In genomic region chr1:155273134-155273982, GRCh38 we compare ENCODE assay signal across 8 cellular contexts. TPM values are rescaled to one million over a fixed set of nuclear protein-coding genes. Genes with fewer than 3 reads are reported as not detected.
A peak's percentile ranks its signal among the peaks of the same experiment; 100 is the strongest.
DNase-seq lines count a peak whose midpoint lies in the region; ATAC-seq and TF ChIP-seq lines count a peak whose summit lies in the region.

TSS of gene CLK2 (minus strand) at chr1:155273504. CDS start at chr1:155270977, 2,527 bp downstream.

- 0 to 1% methylated on average over 77 of the region's 77 CpGs for WGBS in ectodermal cell, 2 experiments
- 0 to 1% methylated on average over 51 to 77 of the region's 77 CpGs for WGBS in lung, 2 donors

- H3K4me3 Mint-ChIP-seq in CD8-positive, alpha-beta T cell, result peak within 1 kb of the TSS; percentile 99

- ATAC-seq in CD8-positive, alpha-beta T cell, result peak; percentile 82
- ATAC-seq in GM19468 (IDR thresholded peaks at IDR 0.05; ENCODE audit: extremely low read depth, unreplicated experiment) (peak; percentile 73), lung (ENCODE audit: insufficient read depth, low FRiP score) (peak; percentile 93)

- POLR2A ChIA-PET in CD8-positive, alpha-beta T cell (lab: Charles Lee), result interaction anchor here (1.0 to 4.1 kb wide), 9 partner anchors 10 to 79 kb away, joined by 3 to 27 read pairs (median 3); partner anchors contain the start of genes ENTREP3 and SCAMP3

- H3K4me1 Mint-ChIP-seq in CD8-positive, alpha-beta T cell (ENCODE audit: low read depth), result peaks cover 42% of the 10 kb centered on the region

- no peak for TF ChIP-seq CTCF in CD8-positive, alpha-beta T cell (IDR thresholded peaks at IDR 0.05)
- no peak for TF ChIP-seq CTCF in lung (IDR thresholded peaks at IDR 0.05; ENCODE audit: control extremely low read depth, extremely low read depth)

- no peaks in the 10 kb centered on the region for H3K27me3 ChIP-seq in CD8-positive, alpha-beta T cell (ENCODE audit: insufficient read depth, low read length)
- peaks cover 4% of the 10 kb centered on the region for H3K27me3 ChIP-seq in ectodermal cell (ENCODE audit: control insufficient read depth, insufficient read depth, low read length, poor library complexity, severe bottlenecking)
- H3K27me3 ChIP-seq in lung (ENCODE audit: control insufficient read depth, insufficient read depth), result no peaks in the 10 kb centered on the region

- intact Hi-C loops in CD8-positive, alpha-beta T cell (cut with DNase I, micrococcal nuclease), result loop anchor here (1.0 to 10.0 kb wide), 7 partner anchors 11 to 781 kb away; partner anchors contain the start of genes FDPS (in 2 of the 2), SCAMP3 (in 2 of the 2), ADAR (in 1 of the 2) and GON4L (in 1 of the 2)

- peak within 1 kb of the TSS; percentile 96 for H3K27ac Mint-ChIP-seq in CD8-positive, alpha-beta T cell

- H3K27ac ChIP-seq in CD8-positive, alpha-beta T cell (ENCODE audit: low read depth, low read length), result peak within 1 kb of the TSS; percentile 73
- H3K27ac ChIP-seq in ectodermal cell (ENCODE audit: insufficient read depth, low read depth, low read length, poor library complexity, severe bottlenecking) (peak within 1 kb of the TSS; percentile 87), lung (ENCODE audit: low read depth in 1 of 2, low read length in 1 of 2) (peak within 1 kb of the TSS; percentile 78 to 85)

- H3K36me3 ChIP-seq in CD8-positive, alpha-beta T cell (ENCODE audit: insufficient read depth, low read length), result peaks cover 14% of the 10 kb centered on the region
- H3K36me3 ChIP-seq in ectodermal cell (ENCODE audit: control insufficient read depth, insufficient read depth, low read length), result peaks cover 23% of the 10 kb centered on the region
- peaks cover 21% of the 10 kb centered on the region in 2 donors for H3K36me3 ChIP-seq in lung (ENCODE audit: control insufficient read depth in 2 of 2, insufficient read depth in 2 of 2, low read length in 2 of 2)

- H3K9me3 Mint-ChIP-seq in CD8-positive, alpha-beta T cell, result no peaks in the 10 kb centered on the region

- peak; percentile 85 to 96 (median 95) for DNase-seq in CD8-positive, alpha-beta T cell
- DNase-seq in HT-29 (ENCODE audit: low spot score) (peak; percentile 97), lung (ENCODE audit: low spot score) (peak; percentile 96)
- DNase-seq in NK-92 treated with Interleukin-12 subunit alpha and Interleukin-12 subunit beta, amount 100 ng/mL, for 24 hours (lab: John Stamatoyannopoulos, UW), result peak; percentile 94
- DNase-seq in activated CD8-positive, alpha-beta memory T cell treated with anti-CD3 and anti-CD28 coated beads for 1 hour (ENCODE audit: extremely low read depth in 1 of 2, low read depth in 1 of 2), result peak; percentile 84 to 94
- peak; percentile 92 to 93 (median 93) for DNase-seq in stimulated activated CD4-positive, alpha-beta T cell treated with anti-CD3 and anti-CD28 coated beads, TNF-alpha, amount 100 ng/mL, for 4 hours (ENCODE audit: low read depth in 3 of 3)

- H3K9me3 ChIP-seq in CD8-positive, alpha-beta T cell (ENCODE audit: low read length), result no peaks in the 10 kb centered on the region
- H3K9me3 ChIP-seq in ectodermal cell (ENCODE audit: control insufficient read depth, low read length), result no peaks in the 10 kb centered on the region
- H3K9me3 ChIP-seq in lung (ENCODE audit: control insufficient read depth in 2 of 2, insufficient read depth in 1 of 2, low read length in 1 of 2), result no peaks in the 10 kb centered on the region

- CTCF ChIA-PET in CD8-positive, alpha-beta T cell (lab: Charles Lee), result interaction anchor here (0.8 to 13.0 kb wide), 3 partner anchors 23 to 50 kb away, joined by 4 to 121 read pairs (median 5); partner anchors contain the start of gene FDPS

- no peaks in the 10 kb centered on the region for H3K27me3 Mint-ChIP-seq in CD8-positive, alpha-beta T cell (ENCODE audit: low read depth)

- H3K4me1 ChIP-seq in CD8-positive, alpha-beta T cell (ENCODE audit: insufficient read depth, low read length), result peaks cover 31% of the 10 kb centered on the region
- H3K4me1 ChIP-seq in ectodermal cell (ENCODE audit: control insufficient read depth, insufficient read depth, low read length), result peaks cover 5% of the 10 kb centered on the region
- H3K4me1 ChIP-seq in lung (ENCODE audit: control insufficient read depth in 2 of 2, insufficient read depth in 2 of 2, low read length in 2 of 2), result peaks cover 3 to 5% of the 10 kb centered on the region in 2 donors

- peaks cover 35% of the 10 kb centered on the region for H3K36me3 Mint-ChIP-seq in CD8-positive, alpha-beta T cell

- H3K4me3 ChIP-seq in CD8-positive, alpha-beta T cell (ENCODE audit: low read depth, low read length), result peak within 1 kb of the TSS; percentile 56
- peak within 1 kb of the TSS; percentile 73 for H3K4me3 ChIP-seq in ectodermal cell (ENCODE audit: insufficient read depth, low read depth, low read length)
- peak within 1 kb of the TSS; percentile 66 for H3K4me3 ChIP-seq in lung

RNA-seq across cellular contexts. Expression of gene CLK2, which starts in this region (rescaled TPM):
- total RNA-seq in CD8-positive, alpha-beta T cell, result 10 to 100 TPM; 48.6 to 54.4 TPM
- 29.3 and 35.2 TPM in 2 replicates for total RNA-seq in HT-29 (2014; rRNA removed; shearing (Covaris generic))
- polyA plus RNA-seq in ectodermal cell (2013, experiment 1 of 4), result 91.6 TPM
- 87.6 TPM for polyA plus RNA-seq in ectodermal cell (2013, experiment 2 of 4)
- polyA plus RNA-seq in ectodermal cell (2013, experiment 3 of 4), result 75.9 TPM
- 89.8 TPM for polyA plus RNA-seq in ectodermal cell (2013, experiment 4 of 4)
- 10 to 100 TPM; 55.5 to 56.5 TPM for total RNA-seq in lung
- polyA plus RNA-seq in lung, result 10 to 100 TPM; 41.1 to 53.0 TPM

Comparison
In these comparisons a context has a peak if more than half of its experiments do, and no peak if none do; other contexts are left out.
1. Peak in every context shown above with its lines: DNase-seq, ATAC-seq, H3K4me3 ChIP-seq and H3K27ac ChIP-seq.